26 cellular contexts compared by ENCODE assay signal in genomic region chr9:133386338-133386737, GRCh38. TPM values are rescaled to one million over a fixed set of nuclear protein-coding genes. Genes with fewer than 3 reads are reported as not detected.
DNase-seq lines count a peak whose midpoint lies in the region; ATAC-seq, FAIRE-seq and TF ChIP-seq lines count a peak whose summit lies in the region.
"Had no signal": no experiment of that assay in that cellular context is flagged by ENCODE, and none has a peak within 500 bp of the region (broad histone marks: within the 10 kb centered on the region; RNA-seq: fewer than 3 reads in every experiment).

No MANE protein-coding gene starts in this region.

- H3K79me2 ChIP-seq in HepG2 (ENCODE audit: insufficient read depth, low read length), result no peaks in the 10 kb centered on the region
- no peaks in the 10 kb centered on the region for H3K79me2 ChIP-seq in osteoblast (ENCODE audit: insufficient read depth, low read length)

- WGBS in HepG2 (ENCODE audit: low lambda C conversion rate), result 4% methylated on average over 3 of the region's 13 CpGs
- WGBS in right lobe of liver (ENCODE audit: insufficient coverage, low coverage, low lambda C conversion rate, missing lambda C conversion rate), result no CpG with 5 or more reads among the region's 13 CpGs

- TF ChIP-seq POLR2A in HepG2 (IDR thresholded peaks at IDR 0.05; ENCODE audit: insufficient read depth in 1 of 2, low read depth in 2 of 2, low read length in 2 of 2) (no peak), right lobe of liver (IDR thresholded peaks at IDR 0.05) (no peak), H54 (IDR thresholded peaks at IDR 0.05; ENCODE audit: low read depth, low read length) (no peak)

- H3K36me3 ChIP-seq in HepG2 (replicated peaks in 1 of 2; ENCODE audit: control insufficient read depth in 1 of 2, insufficient read depth in 2 of 2, low read length in 2 of 2) (no peaks in the 10 kb centered on the region), right lobe of liver (no peaks in the 10 kb centered on the region), osteoblast (ENCODE audit: insufficient read depth, low read length) (no peaks in the 10 kb centered on the region)
- H3K36me3 ChIP-seq: BE2C; BLaER1 treated with 17β-estradiol and CSF1 and Interleukin-3, amounts not matched to agents 10 nM and 100 nM; HAP-1 had no signal

- intact Hi-C loops in HepG2 (cut with micrococcal nuclease; ENCODE audit: unreplicated experiment) (no loop called here), right lobe of liver (cut with DNase I) (loop anchor here in 1 of 2 donors (10.0 kb wide), 1 partner anchor 52 kb away; the partner anchor contains the start of gene SURF6)

- no peak for TF ChIP-seq RAD21 in HepG2 (CRISPR knock-in tag; IDR thresholded peaks at IDR 0.05)

- BruUV-seq in HepG2 (replicated peaks; lab: Mats Ljungman, UMichigan), result no TSS peak

- no peak overlapping the region for H3K4me3 Mint-ChIP-seq in activated T-cell treated with anti-CD3 and anti-CD28 coated beads, Interleukin-2, amount 50 U/mL, for 24 hours
- H3K4me3 Mint-ChIP-seq: CD14-positive monocyte; CD4-positive, alpha-beta T cell; CD8-positive, alpha-beta memory T cell; HFFc6 had no signal

- no peaks in the 10 kb centered on the region for H3K27me3 ChIP-seq in HepG2 (ENCODE audit: control insufficient read depth in 1 of 2, insufficient read depth in 2 of 2, low read length in 2 of 2)
- H3K27me3 ChIP-seq in right lobe of liver, result no peaks in the 10 kb centered on the region
- H3K27me3 ChIP-seq in osteoblast (ENCODE audit: insufficient read depth, low read length), result no peaks in the 10 kb centered on the region
- H3K27me3 ChIP-seq: BE2C; BLaER1 treated with 17β-estradiol and CSF1 and Interleukin-3, amounts not matched to agents 10 nM and 100 nM had no signal

- FAIRE-seq in HepG2 (lab: Jason Lieb, UNC) (no peak), H54 (lab: Jason Lieb, UNC) (no peak)
- FAIRE-seq: A549, D721Med, GM12878, GM19239, H1 had no signal

- no peaks in the 10 kb centered on the region for H3K36me3 Mint-ChIP-seq in activated T-cell treated with anti-CD3 and anti-CD28 coated beads, Interleukin-2, amount 50 U/mL, for 24 hours (ENCODE audit: low read depth)
- H3K36me3 Mint-ChIP-seq: CD14-positive monocyte; CD8-positive, alpha-beta memory T cell had no signal

- peaks cover 19% of the 10 kb centered on the region for H3K27me3 Mint-ChIP-seq in activated T-cell treated with anti-CD3 and anti-CD28 coated beads, Interleukin-2, amount 50 U/mL, for 24 hours
- H3K27me3 Mint-ChIP-seq: CD4-positive, alpha-beta T cell had no signal

- H3K4me2 ChIP-seq in HepG2 (ENCODE audit: low read depth, low read length), result peak overlapping the region; percentile 62
- no peak overlapping the region for H3K4me2 ChIP-seq in osteoblast (ENCODE audit: insufficient read depth, low read length)
- H3K4me2 ChIP-seq: A549; BLaER1 treated with 17β-estradiol and CSF1 and Interleukin-3, amounts not matched to agents 10 nM and 100 nM had no signal

- H4K20me1 ChIP-seq in HepG2 (ENCODE audit: insufficient read depth, low read length), result no peaks in the 10 kb centered on the region
- no peaks in the 10 kb centered on the region for H4K20me1 ChIP-seq in osteoblast (ENCODE audit: insufficient read depth, low read length)
- H4K20me1 ChIP-seq: BLaER1 treated with 17β-estradiol and CSF1 and Interleukin-3, amounts not matched to agents 10 nM and 100 nM had no signal

- H3K4me1 Mint-ChIP-seq in activated T-cell treated with anti-CD3 and anti-CD28 coated beads, Interleukin-2, amount 50 U/mL, for 24 hours (ENCODE audit: low read depth), result no peaks in the 10 kb centered on the region
- H3K4me1 Mint-ChIP-seq: CD14-positive monocyte; CD8-positive, alpha-beta memory T cell had no signal

- CTCF ChIA-PET in HepG2 (lab: Yijun Ruan, JAX; ENCODE audit: low intra/inter-chr PET ratio, low total read pairs), result no interaction called here

- no peak overlapping the region for H3K27ac Mint-ChIP-seq in activated T-cell treated with anti-CD3 and anti-CD28 coated beads, Interleukin-2, amount 50 U/mL, for 24 hours
- H3K27ac Mint-ChIP-seq: CD14-positive monocyte; CD4-positive, alpha-beta T cell; CD8-positive, alpha-beta memory T cell; HFFc6 had no signal

- peaks cover 75% of the 10 kb centered on the region for H3K4me1 ChIP-seq in HepG2 (ENCODE audit: insufficient read depth, low read length)
- H3K4me1 ChIP-seq in right lobe of liver, result no peaks in the 10 kb centered on the region
- H3K4me1 ChIP-seq in osteoblast (ENCODE audit: insufficient read depth, low read length), result no peaks in the 10 kb centered on the region
- H3K4me1 ChIP-seq: A549; BE2C; BLaER1 treated with 17β-estradiol and CSF1 and Interleukin-3, amounts not matched to agents 10 nM and 100 nM; HAP-1 had no signal

- H3K9ac ChIP-seq in HepG2 (ENCODE audit: insufficient read depth, low read depth, low read length), result no peak overlapping the region
- H3K9ac ChIP-seq: BLaER1 treated with 17β-estradiol and CSF1 and Interleukin-3, amounts not matched to agents 10 nM and 100 nM; GM23248 had no signal

- H2AFZ ChIP-seq in HepG2 (ENCODE audit: low read length), result no peak overlapping the region
- H2AFZ ChIP-seq in osteoblast (ENCODE audit: low read length), result no peak overlapping the region
- H2AFZ ChIP-seq: GM23248 had no signal

- H3K4me3 ChIP-seq in HepG2 (replicated peaks in 1 of 3; ENCODE audit: insufficient read depth in 1 of 3, low read depth in 2 of 3, low read length in 3 of 3) (peak overlapping the region in 1 of 3 experiments; percentile 26; a peak in 1 of 6 replicates), right lobe of liver (no peak overlapping the region), osteoblast (ENCODE audit: insufficient read depth, low read length) (no peak overlapping the region)
- H3K4me3 ChIP-seq: A549; BLaER1 treated with 17β-estradiol and CSF1 and Interleukin-3, amounts not matched to agents 10 nM and 100 nM; GM12878; GM23248; HAP-1 had no signal

- ATAC-seq in HepG2, result peak; percentile 67
- ATAC-seq in right lobe of liver, result no peak
- ATAC-seq: A549, GM12878 had no signal

- no peaks in the 10 kb centered on the region for H3K9me3 Mint-ChIP-seq in activated T-cell treated with anti-CD3 and anti-CD28 coated beads, Interleukin-2, amount 50 U/mL, for 24 hours
- H3K9me3 Mint-ChIP-seq: CD14-positive monocyte; CD4-positive, alpha-beta T cell; CD8-positive, alpha-beta memory T cell; HFFc6 had no signal

- in situ Hi-C loops in HepG2 (cut with HindIII; ENCODE audit: extremely low pct_ligation_motif_present, low pct_unique_long_range_greater_than_20kb), result no loop called here

- TF ChIP-seq EP300 in HepG2 (IDR thresholded peaks at IDR 0.05; ENCODE audit: low read depth in 2 of 2, low read length in 2 of 2) (no peak), HepG2 (CRISPR knock-in tag; IDR thresholded peaks at IDR 0.05; ENCODE audit: borderline replicate concordance) (no peak)

- H3K9me3 ChIP-seq in HepG2 (ENCODE audit: low read length) (peaks cover 10% of the 10 kb centered on the region; the same call in 1 of the 2 replicates), right lobe of liver (no peaks in the 10 kb centered on the region), osteoblast (ENCODE audit: low read depth, low read length) (no peaks in the 10 kb centered on the region)
- H3K9me3 ChIP-seq: A549, HAP-1 had no signal

- POLR2A ChIA-PET in HepG2 (lab: Yijun Ruan, JAX), result interaction anchor here (0.8 to 3.7 kb wide), 7 partner anchors 8 to 73 kb away, joined by 3 to 18 read pairs (median 5); partner anchors contain the start of genes CACFD1, MED22, RPL7A and STKLD1

- H3K27ac ChIP-seq in HepG2 (ENCODE audit: extremely low read length, insufficient read depth, low read length) (peak overlapping the region; percentile 7), right lobe of liver (no peak overlapping the region), osteoblast (ENCODE audit: low read depth, low read length) (no peak overlapping the region)
- H3K27ac ChIP-seq: A549; BLaER1 treated with 17β-estradiol and CSF1 and Interleukin-3, amounts not matched to agents 10 nM and 100 nM; GM23248 had no signal

- DNase-seq in HepG2 (ENCODE audit: low spot score) (peak; percentile 43), right lobe of liver (no peak), left kidney (ENCODE audit: low read depth, low spot score) (peak; percentile 29), osteoblast (ENCODE audit: insufficient read length, low spot score, missing footprints) (peak; percentile 41), H54 (ENCODE audit: insufficient read length, low spot score) (no peak)
- no peak for DNase-seq in activated T-cell treated with anti-CD3 and anti-CD28 coated beads, Interleukin-2, amount 50 U/mL, for 24 hours
- DNase-seq: 8988T; ACHN; AML-193; BE2C; CD4-positive, alpha-beta T cell; CD8-positive, alpha-beta memory T cell; DMS 273 treated with DMSO at 0.1 percent for 48 hours; DMS79; EL; GDM1; GM23248; HFFc6 had no signal

- TF ChIP-seq CTCF in HepG2 (CRISPR knock-in tag; IDR thresholded peaks at IDR 0.05) (no peak), right lobe of liver (IDR thresholded peaks at IDR 0.05) (no peak), osteoblast (IDR thresholded peaks at IDR 0.05; ENCODE audit: extremely low read depth, low read depth, low read length) (no peak)

RNA-seq across cellular contexts. Expression of gene STKLD1, which starts 10.2 kb away (rescaled TPM):
- total RNA-seq in HepG2 (2016; rRNA removed; fragmentation: Illumina TruSeq; extraction: Trizol) (1.1 and 2.2 TPM in 2 replicates), right lobe of liver (1 to 10 TPM in 2 of 6 experiments, under 1 TPM in 3, not detected in 1; 0.43 to 2.6 (median 0.81) TPM), osteoblast (0.72 and 1.2 TPM in 2 replicates)
- total RNA-seq in HepG2 (2016; cell fraction: cytosol; rRNA removed; fragmentation: Illumina TruSeq; extraction: Trizol; ENCODE audit: low read depth), result 3.2 and 4.6 TPM in 2 replicates
- 1.6 TPM in 2 replicates for total RNA-seq in HepG2 (2016; cell fraction: insoluble cytoplasmic fraction; rRNA removed; fragmentation: Illumina TruSeq; extraction: Trizol)
- total RNA-seq in HepG2 (2016; cell fraction: membrane; rRNA removed; fragmentation: Illumina TruSeq; extraction: Trizol), result 3.7 and 4.8 TPM in 2 replicates
- 0.53 and 0.75 TPM in 2 replicates for total RNA-seq in HepG2 (2016; cell fraction: nucleus; rRNA removed; fragmentation: Illumina TruSeq; extraction: Trizol)
- 1.5 and 3.8 TPM in 2 replicates for polyA plus RNA-seq in HepG2 (2011; rRNA removed)
- polyA plus RNA-seq in HepG2 (2011; cell fraction: cytosol; rRNA removed), result 2.0 and 2.7 TPM in 2 replicates
- polyA plus RNA-seq in HepG2 (2011; cell fraction: nucleus; rRNA removed), result 0.87 and 3.7 TPM in 2 replicates
- 3.1 and 4.8 TPM in 2 replicates for polyA plus RNA-seq in HepG2 (2012)
- 4.2 and 4.8 TPM in 2 replicates for polyA plus RNA-seq in HepG2 (2016; cell fraction: cytosol; fragmentation: Illumina TruSeq; extraction: Trizol; ENCODE audit: low read depth)
- 1.5 and 2.2 TPM in 2 replicates for polyA plus RNA-seq in HepG2 (2016; cell fraction: insoluble cytoplasmic fraction; fragmentation: Illumina TruSeq; extraction: Trizol; ENCODE audit: low read depth)
- 3.8 and 5.3 TPM in 2 replicates for polyA plus RNA-seq in HepG2 (2016; cell fraction: membrane; fragmentation: Illumina TruSeq; extraction: Trizol; ENCODE audit: low read depth)
- polyA plus RNA-seq in HepG2 (2016; cell fraction: nucleus; fragmentation: Illumina TruSeq; extraction: Trizol; ENCODE audit: insufficient read depth, low read depth), result 1.2 and 2.1 TPM in 2 replicates
- 0.56 and 1.5 TPM in 2 replicates for polyA minus RNA-seq in HepG2 (2011; rRNA and poly(A)+ RNA removed; ENCODE audit: low replicate concordance)
- polyA minus RNA-seq in HepG2 (2011; cell fraction: cytosol; rRNA and poly(A)+ RNA removed), result 0.59 TPM in 1 of 2 replicates, not detected in the other
- 0.77 and 1.1 TPM in 2 replicates for polyA minus RNA-seq in HepG2 (2011; cell fraction: nucleus; rRNA and poly(A)+ RNA removed)
- total RNA-seq: H1 had no signal
- polyA plus RNA-seq: CD14-positive monocyte had no signal

RNA-seq across cellular contexts. Expression of gene SURF4, which starts 10.5 kb away (rescaled TPM):
- total RNA-seq in HepG2 (2016; rRNA removed; fragmentation: Illumina TruSeq; extraction: Trizol), result 135 and 265 TPM in 2 replicates
- 32.2 and 32.9 TPM in 2 replicates for total RNA-seq in HepG2 (2016; cell fraction: cytosol; rRNA removed; fragmentation: Illumina TruSeq; extraction: Trizol; ENCODE audit: low read depth)
- total RNA-seq in HepG2 (2016; cell fraction: insoluble cytoplasmic fraction; rRNA removed; fragmentation: Illumina TruSeq; extraction: Trizol), result 115 and 269 TPM in 2 replicates
- total RNA-seq in HepG2 (2016; cell fraction: membrane; rRNA removed; fragmentation: Illumina TruSeq; extraction: Trizol), result 110 and 114 TPM in 2 replicates
- total RNA-seq in HepG2 (2016; cell fraction: nucleus; rRNA removed; fragmentation: Illumina TruSeq; extraction: Trizol), result 228 and 275 TPM in 2 replicates
- polyA plus RNA-seq in HepG2 (2011; rRNA removed), result 220 and 224 TPM in 2 replicates
- polyA plus RNA-seq in HepG2 (2011; cell fraction: cytosol; rRNA removed), result 264 and 277 TPM in 2 replicates
- 180 and 191 TPM in 2 replicates for polyA plus RNA-seq in HepG2 (2011; cell fraction: nucleus; rRNA removed)
- 188 and 224 TPM in 2 replicates for polyA plus RNA-seq in HepG2 (2012)
- polyA plus RNA-seq in HepG2 (2016; cell fraction: cytosol; fragmentation: Illumina TruSeq; extraction: Trizol; ENCODE audit: low read depth), result 32.1 and 37.0 TPM in 2 replicates
- 124 and 145 TPM in 2 replicates for polyA plus RNA-seq in HepG2 (2016; cell fraction: insoluble cytoplasmic fraction; fragmentation: Illumina TruSeq; extraction: Trizol; ENCODE audit: low read depth)
- polyA plus RNA-seq in HepG2 (2016; cell fraction: membrane; fragmentation: Illumina TruSeq; extraction: Trizol; ENCODE audit: low read depth), result 76.2 and 78.0 TPM in 2 replicates
- 397 and 400 TPM in 2 replicates for polyA plus RNA-seq in HepG2 (2016; cell fraction: nucleus; fragmentation: Illumina TruSeq; extraction: Trizol; ENCODE audit: insufficient read depth, low read depth)
- 375 and 710 TPM in 2 replicates for polyA minus RNA-seq in HepG2 (2011; rRNA and poly(A)+ RNA removed; ENCODE audit: low replicate concordance)
- polyA minus RNA-seq in HepG2 (2011; cell fraction: cytosol; rRNA and poly(A)+ RNA removed), result 173 and 200 TPM in 2 replicates
- 72.5 and 84.8 TPM in 2 replicates for polyA minus RNA-seq in HepG2 (2011; cell fraction: nucleus; rRNA and poly(A)+ RNA removed)
- total RNA-seq in right lobe of liver, result 100 to 1,000 TPM; 181 to 243 (median 213) TPM
- total RNA-seq in osteoblast, result 366 and 392 TPM in 2 replicates

RNA-seq across cellular contexts. Expression of gene SURF2, which starts 30.0 kb away (rescaled TPM):
- total RNA-seq in HepG2 (2016; rRNA removed; fragmentation: Illumina TruSeq; extraction: Trizol) (10.3 and 13.6 TPM in 2 replicates), right lobe of liver (10 to 100 TPM in 2 of 6 experiments, 1 to 10 TPM in 4; 6.3 to 16.9 (median 8.2) TPM), osteoblast (10.3 and 15.2 TPM in 2 replicates)
- 10.3 and 15.8 TPM in 2 replicates for total RNA-seq in HepG2 (2016; cell fraction: cytosol; rRNA removed; fragmentation: Illumina TruSeq; extraction: Trizol; ENCODE audit: low read depth)
- total RNA-seq in HepG2 (2016; cell fraction: insoluble cytoplasmic fraction; rRNA removed; fragmentation: Illumina TruSeq; extraction: Trizol), result 12.0 and 12.6 TPM in 2 replicates
- 10.0 and 13.9 TPM in 2 replicates for total RNA-seq in HepG2 (2016; cell fraction: membrane; rRNA removed; fragmentation: Illumina TruSeq; extraction: Trizol)
- 4.1 and 4.4 TPM in 2 replicates for total RNA-seq in HepG2 (2016; cell fraction: nucleus; rRNA removed; fragmentation: Illumina TruSeq; extraction: Trizol)
- 6.1 and 6.3 TPM in 2 replicates for polyA plus RNA-seq in HepG2 (2011; rRNA removed)
- 6.8 and 9.7 TPM in 2 replicates for polyA plus RNA-seq in HepG2 (2011; cell fraction: cytosol; rRNA removed)
- 6.6 and 8.7 TPM in 2 replicates for polyA plus RNA-seq in HepG2 (2011; cell fraction: nucleus; rRNA removed)
- 6.8 and 8.6 TPM in 2 replicates for polyA plus RNA-seq in HepG2 (2012)
- polyA plus RNA-seq in HepG2 (2016; cell fraction: cytosol; fragmentation: Illumina TruSeq; extraction: Trizol; ENCODE audit: low read depth), result 14.4 and 20.2 TPM in 2 replicates
- 19.8 and 21.6 TPM in 2 replicates for polyA plus RNA-seq in HepG2 (2016; cell fraction: insoluble cytoplasmic fraction; fragmentation: Illumina TruSeq; extraction: Trizol; ENCODE audit: low read depth)
- 12.6 and 15.8 TPM in 2 replicates for polyA plus RNA-seq in HepG2 (2016; cell fraction: membrane; fragmentation: Illumina TruSeq; extraction: Trizol; ENCODE audit: low read depth)
- polyA plus RNA-seq in HepG2 (2016; cell fraction: nucleus; fragmentation: Illumina TruSeq; extraction: Trizol; ENCODE audit: insufficient read depth, low read depth), result 11.3 and 11.9 TPM in 2 replicates
- polyA minus RNA-seq in HepG2 (2011; rRNA and poly(A)+ RNA removed; ENCODE audit: low replicate concordance), result 3.5 and 24.4 TPM in 2 replicates
- 2.3 and 5.0 TPM in 2 replicates for polyA minus RNA-seq in HepG2 (2011; cell fraction: cytosol; rRNA and poly(A)+ RNA removed)
- polyA minus RNA-seq in HepG2 (2011; cell fraction: nucleus; rRNA and poly(A)+ RNA removed), result 1.6 and 2.3 TPM in 2 replicates

RNA-seq across cellular contexts. Expression of gene SURF1, which starts 30.1 kb away (rescaled TPM):
- total RNA-seq in HepG2 (2016; rRNA removed; fragmentation: Illumina TruSeq; extraction: Trizol) (10.6 and 17.8 TPM in 2 replicates), right lobe of liver (10 to 100 TPM; 37.4 to 68.8 (median 44.5) TPM), osteoblast (21.0 and 24.8 TPM in 2 replicates)
- total RNA-seq in HepG2 (2016; cell fraction: cytosol; rRNA removed; fragmentation: Illumina TruSeq; extraction: Trizol; ENCODE audit: low read depth), result 21.0 and 25.4 TPM in 2 replicates
- 9.6 and 18.9 TPM in 2 replicates for total RNA-seq in HepG2 (2016; cell fraction: insoluble cytoplasmic fraction; rRNA removed; fragmentation: Illumina TruSeq; extraction: Trizol)
- total RNA-seq in HepG2 (2016; cell fraction: membrane; rRNA removed; fragmentation: Illumina TruSeq; extraction: Trizol), result 22.4 and 26.0 TPM in 2 replicates
- 13.9 and 14.0 TPM in 2 replicates for total RNA-seq in HepG2 (2016; cell fraction: nucleus; rRNA removed; fragmentation: Illumina TruSeq; extraction: Trizol)
- 39.2 and 40.7 TPM in 2 replicates for polyA plus RNA-seq in HepG2 (2011; rRNA removed)
- polyA plus RNA-seq in HepG2 (2011; cell fraction: cytosol; rRNA removed), result 29.3 and 32.3 TPM in 2 replicates
- 29.7 and 32.0 TPM in 2 replicates for polyA plus RNA-seq in HepG2 (2011; cell fraction: nucleus; rRNA removed)
- 22.8 and 26.6 TPM in 2 replicates for polyA plus RNA-seq in HepG2 (2012)
- polyA plus RNA-seq in HepG2 (2016; cell fraction: cytosol; fragmentation: Illumina TruSeq; extraction: Trizol; ENCODE audit: low read depth), result 52.7 and 53.1 TPM in 2 replicates
- 19.0 and 20.1 TPM in 2 replicates for polyA plus RNA-seq in HepG2 (2016; cell fraction: insoluble cytoplasmic fraction; fragmentation: Illumina TruSeq; extraction: Trizol; ENCODE audit: low read depth)
- polyA plus RNA-seq in HepG2 (2016; cell fraction: membrane; fragmentation: Illumina TruSeq; extraction: Trizol; ENCODE audit: low read depth), result 38.1 and 44.5 TPM in 2 replicates
- polyA plus RNA-seq in HepG2 (2016; cell fraction: nucleus; fragmentation: Illumina TruSeq; extraction: Trizol; ENCODE audit: insufficient read depth, low read depth), result 46.1 and 51.6 TPM in 2 replicates
- polyA minus RNA-seq in HepG2 (2011; rRNA and poly(A)+ RNA removed; ENCODE audit: low replicate concordance), result 14.4 and 46.3 TPM in 2 replicates
- polyA minus RNA-seq in HepG2 (2011; cell fraction: cytosol; rRNA and poly(A)+ RNA removed), result 8.0 and 10.5 TPM in 2 replicates
- 7.1 and 7.5 TPM in 2 replicates for polyA minus RNA-seq in HepG2 (2011; cell fraction: nucleus; rRNA and poly(A)+ RNA removed)

RNA-seq across cellular contexts. Expression of gene REXO4, which starts 31.5 kb away (rescaled TPM):
- 30.4 and 32.9 TPM in 2 replicates for total RNA-seq in HepG2 (2016; rRNA removed; fragmentation: Illumina TruSeq; extraction: Trizol)
- 13.1 and 13.7 TPM in 2 replicates for total RNA-seq in HepG2 (2016; cell fraction: cytosol; rRNA removed; fragmentation: Illumina TruSeq; extraction: Trizol; ENCODE audit: low read depth)
- 30.5 and 30.8 TPM in 2 replicates for total RNA-seq in HepG2 (2016; cell fraction: insoluble cytoplasmic fraction; rRNA removed; fragmentation: Illumina TruSeq; extraction: Trizol)
- total RNA-seq in HepG2 (2016; cell fraction: membrane; rRNA removed; fragmentation: Illumina TruSeq; extraction: Trizol), result 26.1 and 26.5 TPM in 2 replicates
- total RNA-seq in HepG2 (2016; cell fraction: nucleus; rRNA removed; fragmentation: Illumina TruSeq; extraction: Trizol), result 13.7 and 15.5 TPM in 2 replicates
- 18.5 and 20.2 TPM in 2 replicates for polyA plus RNA-seq in HepG2 (2011; rRNA removed)
- 20.6 and 24.2 TPM in 2 replicates for polyA plus RNA-seq in HepG2 (2011; cell fraction: cytosol; rRNA removed)
- polyA plus RNA-seq in HepG2 (2011; cell fraction: nucleus; rRNA removed), result 13.1 and 13.9 TPM in 2 replicates
- polyA plus RNA-seq in HepG2 (2012), result 18.4 and 20.8 TPM in 2 replicates
- polyA plus RNA-seq in HepG2 (2016; cell fraction: cytosol; fragmentation: Illumina TruSeq; extraction: Trizol; ENCODE audit: low read depth), result 13.2 and 14.9 TPM in 2 replicates
- polyA plus RNA-seq in HepG2 (2016; cell fraction: insoluble cytoplasmic fraction; fragmentation: Illumina TruSeq; extraction: Trizol; ENCODE audit: low read depth), result 40.1 and 41.2 TPM in 2 replicates
- polyA plus RNA-seq in HepG2 (2016; cell fraction: membrane; fragmentation: Illumina TruSeq; extraction: Trizol; ENCODE audit: low read depth), result 23.2 and 24.3 TPM in 2 replicates
- 25.0 and 27.5 TPM in 2 replicates for polyA plus RNA-seq in HepG2 (2016; cell fraction: nucleus; fragmentation: Illumina TruSeq; extraction: Trizol; ENCODE audit: insufficient read depth, low read depth)
- polyA minus RNA-seq in HepG2 (2011; rRNA and poly(A)+ RNA removed; ENCODE audit: low replicate concordance), result 29.1 and 46.3 TPM in 2 replicates
- 14.4 and 15.3 TPM in 2 replicates for polyA minus RNA-seq in HepG2 (2011; cell fraction: cytosol; rRNA and poly(A)+ RNA removed)
- 16.2 TPM in 2 replicates for polyA minus RNA-seq in HepG2 (2011; cell fraction: nucleus; rRNA and poly(A)+ RNA removed)
- 10 to 100 TPM in 5 of 6 experiments, 1 to 10 TPM in 1; 9.5 to 19.9 (median 12.0) TPM for total RNA-seq in right lobe of liver
- 10.6 and 11.9 TPM in 2 replicates for total RNA-seq in osteoblast

Comparison
In these comparisons a context has a peak if more than half of its experiments do, and no peak if none do; other contexts are left out.
1. DNase-seq: peak in HepG2 (single experiment), left kidney (single experiment) and osteoblast (single experiment); none in right lobe of liver (0 of 3), H54 (single experiment) and activated T-cell treated with anti-CD3 and anti-CD28 coated beads, Interleukin-2, amount 50 U/mL, for 24 hours (single experiment).